Comparison of ENCODE assay signal across 10 cellular contexts in the genomic region with DNA sequence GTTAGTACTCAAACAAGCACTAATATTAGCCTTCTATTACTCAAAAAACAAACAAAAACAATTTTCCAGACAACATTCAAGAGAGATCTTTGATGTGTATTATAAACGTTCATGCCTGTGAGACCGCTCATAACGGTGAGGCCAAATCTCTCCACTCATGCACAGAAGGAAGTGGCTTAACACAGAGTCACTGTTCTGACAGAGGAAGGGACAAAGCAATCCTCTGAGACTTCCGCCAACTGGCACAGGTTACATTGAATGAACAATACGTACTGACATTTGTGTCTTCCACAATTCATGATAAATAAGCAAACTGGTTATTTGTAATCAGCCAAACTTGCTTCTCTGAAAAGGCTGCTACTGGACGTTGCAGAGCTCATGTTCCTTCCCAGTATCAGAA. TPM values are rescaled to one million over a fixed set of nuclear protein-coding genes. Genes with fewer than 3 reads are reported as not detected.
DNase-seq lines count a peak whose midpoint lies in the region; ATAC-seq and TF ChIP-seq lines count a peak whose summit lies in the region.
"Had no signal": no experiment of that assay in that cellular context is flagged by ENCODE, and none has a peak within 500 bp of the region (broad histone marks: within the 10 kb centered on the region; RNA-seq: fewer than 3 reads in every experiment).

No MANE protein-coding gene starts in this region.

- H3K27me3 Mint-ChIP-seq in neural crest cell (ENCODE audit: low read depth) (no peaks in the 10 kb centered on the region), osteocyte (ENCODE audit: unreplicated experiment) (no peaks in the 10 kb centered on the region)

- ATAC-seq in esophagus mucosa, result peak; percentile 36
- no peak for ATAC-seq in GM21515 (IDR thresholded peaks at IDR 0.05; ENCODE audit: unreplicated experiment)
- ATAC-seq: foreskin keratinocyte had no signal

- H3K4me3 Mint-ChIP-seq in neural crest cell (no peak overlapping the region), osteocyte (ENCODE audit: unreplicated experiment) (no peak overlapping the region)

- H3K36me3 Mint-ChIP-seq in neural crest cell (ENCODE audit: low read depth) (no peaks in the 10 kb centered on the region), osteocyte (ENCODE audit: unreplicated experiment) (peaks cover 11% of the 10 kb centered on the region)

- DNase-seq in GM10266 (ENCODE audit: extremely low spot score), result peak; percentile 32
- peak; percentile 30 for DNase-seq in NOMO-1 treated with DMSO at 0.1 percent for 48 hours (lab: John Stamatoyannopoulos, UW; ENCODE audit: unreplicated experiment)
- DNase-seq in neural crest cell (ENCODE audit: low read depth, low spot score), result no peak
- DNase-seq in cerebellum (ENCODE audit: low spot score), result no peak
- DNase-seq in NCI-H748 treated with DMSO at 0.1 percent for 48 hours (lab: John Stamatoyannopoulos, UW), result no peak
- DNase-seq in osteocyte (ENCODE audit: extremely low spot score, unreplicated experiment), result no peak
- DNase-seq: foreskin keratinocyte, GM23248 had no signal

- H3K9me3 Mint-ChIP-seq in neural crest cell (no peaks in the 10 kb centered on the region), osteocyte (ENCODE audit: unreplicated experiment) (no peaks in the 10 kb centered on the region)

- TF ChIP-seq CTCF in GM10266 (IDR thresholded peaks at IDR 0.05; ENCODE audit: control insufficient read depth, insufficient read depth, low read depth, missing control alignments) (no peak), neural crest cell (conservative IDR thresholded peaks at IDR 0.05) (no peak), osteocyte (IDR thresholded peaks at IDR 0.05) (no peak)

- H3K4me1 Mint-ChIP-seq in neural crest cell (peaks cover 14% of the 10 kb centered on the region), osteocyte (ENCODE audit: unreplicated experiment) (peaks cover 4% of the 10 kb centered on the region)

- H3K27ac Mint-ChIP-seq in neural crest cell (ENCODE audit: unreplicated experiment), result peak overlapping the region; percentile 88
- no peak overlapping the region for H3K27ac Mint-ChIP-seq in osteocyte (ENCODE audit: unreplicated experiment)

RNA-seq across cellular contexts. Expression of a gene that starts 30.5 kb away (rescaled TPM):
- total RNA-seq in esophagus mucosa (2.3 TPM), neural crest cell (44.2 and 46.4 TPM in 2 replicates), cerebellum (53.4 TPM), osteocyte (38.0 and 39.3 TPM in 2 replicates)

RNA-seq across cellular contexts. Expression of a gene that starts 51.9 kb away (rescaled TPM):
- total RNA-seq in esophagus mucosa (36.2 TPM), neural crest cell (8.1 and 10.2 TPM in 2 replicates), cerebellum (5.5 TPM), osteocyte (53.0 and 54.2 TPM in 2 replicates)

Comparison
In these comparisons a context has a peak if more than half of its experiments do, and no peak if none do; other contexts are left out.
1. DNase-seq: peak in GM10266 (single experiment) and NOMO-1 treated with DMSO at 0.1 percent for 48 hours (single experiment); none in neural crest cell (single experiment), cerebellum (single experiment), NCI-H748 treated with DMSO at 0.1 percent for 48 hours (single experiment) and osteocyte (single experiment).
2. RNA of a gene that starts 30.5 kb away (total RNA-seq): 53.4 TPM in cerebellum (single experiment), 44.2 to 46.4 TPM in neural crest cell and 38.0 to 39.3 TPM in osteocyte; 2.3 TPM in esophagus mucosa (single experiment); every median in the first group is over 10 times any median in the second.